ENCODE assay signal across 10 cellular contexts in the genomic region with DNA sequence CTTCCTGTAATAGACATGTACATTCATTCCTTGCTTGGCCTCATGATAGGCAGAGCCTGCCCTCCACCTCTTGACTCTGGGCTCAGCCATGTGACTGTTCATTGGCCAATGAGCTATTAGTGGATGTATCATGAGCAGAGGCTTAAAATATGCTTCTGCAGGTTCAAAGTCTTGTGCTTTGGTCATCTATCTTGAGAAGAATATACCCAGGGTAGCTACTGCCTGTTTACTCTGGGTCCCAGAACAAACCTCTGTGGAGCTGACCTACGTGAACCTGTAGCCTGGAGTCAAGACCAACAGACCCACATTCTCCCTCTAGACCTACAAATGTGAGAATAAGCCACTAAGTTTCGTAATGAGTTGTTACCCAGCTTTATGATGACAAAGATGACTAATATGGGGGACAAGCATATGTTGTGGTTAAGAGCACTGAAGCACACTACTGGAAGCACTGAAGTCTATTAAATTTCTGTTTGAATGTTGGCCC.
A peak's percentile ranks its signal among the peaks of the same experiment; 100 is the strongest.
DNase-seq lines count a peak whose midpoint lies in the region; ATAC-seq and TF ChIP-seq lines count a peak whose summit lies in the region.
"Had no signal": no experiment of that assay in that cellular context is flagged by ENCODE, and none has a peak within 500 bp of the region (broad histone marks: within the 10 kb centered on the region; RNA-seq: fewer than 3 reads in every experiment).

No MANE protein-coding gene starts in this region.

- H3K27me3 ChIP-seq in heart right ventricle: no peaks in the 10 kb centered on the region

- peak; percentile 14 for DNase-seq in DMS53 (lab: John Stamatoyannopoulos, UW)
- DNase-seq in DMS53 treated with DMSO at 0.1 percent for 48 hours (lab: John Stamatoyannopoulos, UW; ENCODE audit: unreplicated experiment): no peak
- DNase-seq in NOMO-1 treated with DMSO at 0.1 percent for 48 hours (lab: John Stamatoyannopoulos, UW; ENCODE audit: unreplicated experiment): peak; percentile 94
- DNase-seq in mucosa of descending colon: no peak
- DNase-seq in GDM1 (lab: John Stamatoyannopoulos, UW): no peak
- DNase-seq in heart right ventricle: no peak
- DNase-seq in NCI-H2171 treated with DMSO at 0.1 percent for 48 hours (lab: John Stamatoyannopoulos, UW): no peak
- DNase-seq: NCI-H1417 had no signal

- intact Hi-C loops in mucosa of descending colon (cut with DNase I, micrococcal nuclease): no loop called here
- intact Hi-C loops in heart right ventricle (cut with DNase I): no loop called here

- H3K4me3 ChIP-seq in mucosa of descending colon (no peak overlapping the region), heart right ventricle (no peak overlapping the region)

- H3K4me1 ChIP-seq in mucosa of descending colon (ENCODE audit: low read depth) (no peaks in the 10 kb centered on the region), heart right ventricle (peaks cover 0 to 46% (median 26%) of the 10 kb centered on the region in 9 donors)

- no peak overlapping the region for H3K27ac ChIP-seq in heart right ventricle
- H3K27ac ChIP-seq: 22Rv1 had no signal

- no peaks in the 10 kb centered on the region for H3K36me3 ChIP-seq in mucosa of descending colon (ENCODE audit: low read depth)
- no peaks in the 10 kb centered on the region for H3K36me3 ChIP-seq in heart right ventricle

- H3K9me3 ChIP-seq in mucosa of descending colon (no peaks in the 10 kb centered on the region), heart right ventricle (no peaks in the 10 kb centered on the region)

- no peak for TF ChIP-seq CTCF in mucosa of descending colon (IDR thresholded peaks at IDR 0.05)
- TF ChIP-seq CTCF in heart right ventricle (IDR thresholded peaks at IDR 0.05): no peak

- WGBS in heart right ventricle, 2 donors: 68 to 89% methylated on average over 2 of the region's 2 CpGs

- ATAC-seq in HG02759 (IDR thresholded peaks at IDR 0.05; ENCODE audit: unreplicated experiment) (peak; percentile 99), mucosa of descending colon (peak; percentile 47), heart right ventricle (no peak)

Comparison
In these comparisons a context has a peak if more than half of its experiments do, and no peak if none do; other contexts are left out.
1. DNase-seq: peak in DMS53 (single experiment) and NOMO-1 treated with DMSO at 0.1 percent for 48 hours (single experiment); none in DMS53 treated with DMSO at 0.1 percent for 48 hours (single experiment), mucosa of descending colon (0 of 3), GDM1 (single experiment), heart right ventricle (0 of 2) and NCI-H2171 treated with DMSO at 0.1 percent for 48 hours (single experiment).
2. ATAC-seq: peak in HG02759 (single experiment) and mucosa of descending colon (single experiment); none in heart right ventricle (0 of 8).